8 cellular contexts compared by ENCODE assay signal in genomic region chr9:131405429-131405828, GRCh38. TPM values are rescaled to one million over a fixed set of nuclear protein-coding genes. Genes with fewer than 3 reads are reported as not detected.
DNase-seq lines count a peak whose midpoint lies in the region; ATAC-seq and TF ChIP-seq lines count a peak whose summit lies in the region.

No MANE protein-coding gene starts in this region.

- H3K18ac ChIP-seq in neuronal stem cell (ENCODE audit: low read length) = peak overlapping the region; percentile 30

- H2AK5ac ChIP-seq in neuronal stem cell (ENCODE audit: low read depth, low read length) = no peak overlapping the region

- 46% methylated on average over 6 of the region's 6 CpGs for WGBS in esophagus muscularis mucosa
- no CpG with 5 or more reads among the region's 6 CpGs for WGBS in neuronal stem cell (ENCODE audit: extremely low coverage in 2 of 2, insufficient read length in 2 of 2, insufficient replicate concordance in 1 of 2), 2 donors

- peaks cover 98 to 100% (median 100%) of the 10 kb centered on the region in 10 experiments for H3K4me1 ChIP-seq in BLaER1 treated with 17β-estradiol and CSF1 and Interleukin-3, amounts not matched to agents 10 nM and 100 nM
- H3K4me1 ChIP-seq in Peyer's patch (peaks cover 10 to 94% (median 49%) of the 10 kb centered on the region in 4 donors), esophagus muscularis mucosa (peaks cover 96 to 100% (median 100%) of the 10 kb centered on the region in 4 donors), neuronal stem cell (ENCODE audit: control insufficient read depth in 2 of 2, insufficient read depth in 1 of 2, low read depth in 1 of 2, low read length in 2 of 2) (peaks cover 38 to 70% of the 10 kb centered on the region in 2 donors)

- peaks cover 0 to 5% (median 0%) of the 10 kb centered on the region in 11 experiments; a peak in 6 of 22 replicates for H3K9me3 ChIP-seq in BLaER1 treated with 17β-estradiol and CSF1 and Interleukin-3, amounts not matched to agents 10 nM and 100 nM (replicated peaks in 1 of 11)
- H3K9me3 ChIP-seq in Peyer's patch (no peaks in the 10 kb centered on the region), esophagus muscularis mucosa (no peaks in the 10 kb centered on the region), neuronal stem cell (replicated peaks in 1 of 2; ENCODE audit: control insufficient read depth in 2 of 2, insufficient read depth in 1 of 2, low read depth in 1 of 2, low read length in 2 of 2) (peaks cover 0 to 2% of the 10 kb centered on the region in 2 donors)

- H4K20me1 ChIP-seq in BLaER1 treated with 17β-estradiol and CSF1 and Interleukin-3, amounts not matched to agents 10 nM and 100 nM = peaks cover 100% of the 10 kb centered on the region in 11 experiments

- peak overlapping the region; percentile 72 to 89 (median 80) for H3K4me2 ChIP-seq in BLaER1 treated with 17β-estradiol and CSF1 and Interleukin-3, amounts not matched to agents 10 nM and 100 nM
- peak overlapping the region; percentile 11 for H3K4me2 ChIP-seq in neuronal stem cell (ENCODE audit: insufficient read depth, low read length, poor library complexity, severe bottlenecking)

- peak overlapping the region in 8 of 11 experiments; percentile 3 to 52 (median 24); a peak in 4 of 22 replicates for H3K9ac ChIP-seq in BLaER1 treated with 17β-estradiol and CSF1 and Interleukin-3, amounts not matched to agents 10 nM and 100 nM
- no peak overlapping the region for H3K9ac ChIP-seq in neuronal stem cell (ENCODE audit: low read depth, low read length, poor library complexity)

- intact Hi-C loops in esophagus muscularis mucosa (cut with DNase I) = no loop called here

- no peak overlapping the region for H2AFZ ChIP-seq in neuronal stem cell (ENCODE audit: low read length)

- H2BK5ac ChIP-seq in neuronal stem cell (ENCODE audit: low read length) = no peak overlapping the region

- H3K36me3 ChIP-seq in BLaER1 treated with 17β-estradiol and CSF1 and Interleukin-3, amounts not matched to agents 10 nM and 100 nM = peaks cover 16 to 82% (median 58%) of the 10 kb centered on the region in 11 experiments; a peak in 19 of 22 replicates
- no peaks in the 10 kb centered on the region for H3K36me3 ChIP-seq in Peyer's patch
- H3K36me3 ChIP-seq in esophagus muscularis mucosa = no peaks in the 10 kb centered on the region
- H3K36me3 ChIP-seq in neuronal stem cell (replicated peaks in 1 of 2; ENCODE audit: control insufficient read depth in 2 of 2, insufficient read depth in 2 of 2, low read length in 2 of 2) = peaks cover 0 to 63% of the 10 kb centered on the region in 2 donors

- TF ChIP-seq CTCF in Peyer's patch (IDR thresholded peaks at IDR 0.05) = no peak
- no peak for TF ChIP-seq CTCF in esophagus muscularis mucosa (IDR thresholded peaks at IDR 0.05)

- H2BK12ac ChIP-seq in neuronal stem cell (ENCODE audit: low read length) = no peak overlapping the region

- no peak overlapping the region for H2BK120ac ChIP-seq in neuronal stem cell (ENCODE audit: low read depth, low read length)

- H3K4ac ChIP-seq in neuronal stem cell (ENCODE audit: low read length) = no peak overlapping the region

- no peak for ATAC-seq in HG03439 (IDR thresholded peaks at IDR 0.05; ENCODE audit: unreplicated experiment)

- no peak for TF ChIP-seq EP300 in esophagus muscularis mucosa (IDR thresholded peaks at IDR 0.05)

- H3K23ac ChIP-seq in neuronal stem cell (ENCODE audit: low read depth, low read length, poor library complexity) = no peak overlapping the region

- no peak overlapping the region for H2BK15ac ChIP-seq in neuronal stem cell (ENCODE audit: low read length)

- H4K91ac ChIP-seq in neuronal stem cell (ENCODE audit: low read depth, low read length, poor library complexity) = no peak overlapping the region

- peak overlapping the region in 4 of 11 experiments; percentile 11 to 38 (median 25); a peak in 3 of 22 replicates for H3K27ac ChIP-seq in BLaER1 treated with 17β-estradiol and CSF1 and Interleukin-3, amounts not matched to agents 10 nM and 100 nM
- H3K27ac ChIP-seq in Peyer's patch = peak overlapping the region in 3 of 4 donors; percentile 34 to 75 (median 63)
- peak overlapping the region; percentile 68 to 99 (median 80) for H3K27ac ChIP-seq in esophagus muscularis mucosa (replicated peaks in 1 of 4)
- peak overlapping the region; percentile 54 for H3K27ac ChIP-seq in neuronal stem cell (replicated peaks; ENCODE audit: low read length)

- DNase-seq in Peyer's patch = no peak
- DNase-seq in esophagus muscularis mucosa (ENCODE audit: extremely low spot score) = no peak
- no peak for DNase-seq in neuronal stem cell (ENCODE audit: low spot score)
- no peak for DNase-seq in germinal center (ENCODE audit: low spot score)
- DNase-seq in DMS153 treated with DMSO at 0.1 percent for 48 hours (lab: John Stamatoyannopoulos, UW; ENCODE audit: unreplicated experiment) = no peak
- no peak for DNase-seq in activated CD8-positive, alpha-beta memory T cell treated with anti-CD3 and anti-CD28 coated beads, Interleukin-2, amount 50 U/mL, for 48 hours

- no peak overlapping the region for H3K14ac ChIP-seq in neuronal stem cell (ENCODE audit: low read length)

- peaks cover 2% of the 10 kb centered on the region for H3K79me1 ChIP-seq in neuronal stem cell (ENCODE audit: low read depth, low read length)

- no peak overlapping the region for H4K8ac ChIP-seq in neuronal stem cell (ENCODE audit: low read depth, low read length)

- TF ChIP-seq POLR2A in Peyer's patch (IDR thresholded peaks at IDR 0.05) (no peak), esophagus muscularis mucosa (IDR thresholded peaks at IDR 0.05; ENCODE audit: low read depth) (no peak)

- no peak overlapping the region for H3K4me3 ChIP-seq in BLaER1 treated with 17β-estradiol and CSF1 and Interleukin-3, amounts not matched to agents 10 nM and 100 nM
- H3K4me3 ChIP-seq in Peyer's patch (peak overlapping the region in 1 of 4 donors; percentile 29), esophagus muscularis mucosa (peak overlapping the region in 2 of 4 donors; percentile 9 to 33), neuronal stem cell (ENCODE audit: low read length in 2 of 2) (no peak overlapping the region)

- H3K27me3 ChIP-seq in BLaER1 treated with 17β-estradiol and CSF1 and Interleukin-3, amounts not matched to agents 10 nM and 100 nM = no peaks in the 10 kb centered on the region
- H3K27me3 ChIP-seq in Peyer's patch (no peaks in the 10 kb centered on the region), esophagus muscularis mucosa (no peaks in the 10 kb centered on the region), neuronal stem cell (ENCODE audit: control insufficient read depth in 3 of 3, insufficient read depth in 3 of 3, low read depth in 1 of 3, low read length in 3 of 3) (no peaks in the 10 kb centered on the region)

RNA-seq across cellular contexts. Expression of gene PRRC2B, which starts 11.5 kb away (rescaled TPM):
- total RNA-seq in Peyer's patch = 100 to 1,000 TPM; 109 to 174 (median 149) TPM
- total RNA-seq in esophagus muscularis mucosa = 100 to 1,000 TPM; 109 to 226 (median 148) TPM
- 108 TPM for polyA plus RNA-seq in neuronal stem cell (2013, experiment 1 of 2)
- polyA plus RNA-seq in neuronal stem cell (2013, experiment 2 of 2) = 114 TPM
